Comparison of ENCODE assay signal across 10 cellular contexts in the genomic region with DNA sequence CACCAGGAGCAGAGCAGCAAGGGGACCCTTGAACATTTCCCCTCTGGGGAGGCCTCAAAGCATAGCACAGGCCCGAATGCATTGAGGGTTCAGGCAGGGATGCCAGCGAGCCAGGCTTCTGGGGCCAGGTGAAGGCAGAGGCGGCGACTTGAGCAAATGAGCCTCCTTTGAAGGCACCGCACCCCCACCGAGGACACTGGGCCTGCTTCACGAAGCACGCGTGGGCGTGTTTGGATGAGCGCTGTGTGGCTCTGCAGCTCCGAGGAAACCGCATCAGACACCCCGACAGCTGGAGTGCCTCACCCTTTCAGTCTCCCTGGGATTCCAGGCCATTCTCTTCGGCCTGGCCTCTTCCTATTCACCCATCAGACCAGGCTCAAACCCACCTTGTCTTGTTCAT.
"Had no signal": no experiment of that assay in that cellular context is flagged by ENCODE, and none has a peak within 500 bp of the region (broad histone marks: within the 10 kb centered on the region; RNA-seq: fewer than 3 reads in every experiment).

No MANE protein-coding gene starts in this region.

- H3K4me3 ChIP-seq: breast epithelium, gastroesophageal sphincter, transverse colon, vagina had no signal

- DNase-seq: activated CD4-positive, alpha-beta T cell treated with anti-CD3 and anti-CD28 coated beads, Interleukin-2, amount 10 ng/mL, durations not matched to agents 7 days and 5 days; activated CD8-positive, alpha-beta memory T cell treated with anti-CD3 and anti-CD28 coated beads, Interleukin-2, amount 50 U/mL, for 48 hours; activated naive CD8-positive, alpha-beta T cell treated with anti-CD3 and anti-CD28 coated beads, Interleukin-2, amount 10 ng/mL, durations not matched to agents 7 days and 5 days; stimulated activated CD4-positive, alpha-beta T cell treated with anti-CD3 and anti-CD28 coated beads, Interleukin-12 subunit alpha, Interleukin-12 subunit beta, amount 100 ng/mL, for 4 hours; stimulated activated CD4-positive, alpha-beta T cell treated with anti-CD3 and anti-CD28 coated beads, Interleukin-2, amount 100 ng/mL, for 24 hours; T-helper 2 cell; transverse colon had no signal

- H3K36me3 ChIP-seq: breast epithelium, gastroesophageal sphincter, transverse colon, vagina had no signal

- ATAC-seq: gastroesophageal sphincter had no signal

- H3K27me3 ChIP-seq: breast epithelium, transverse colon, vagina had no signal

- H3K27ac ChIP-seq: breast epithelium, gastroesophageal sphincter, transverse colon, vagina had no signal

- H3K4me1 ChIP-seq: breast epithelium, vagina had no signal

- H3K9me3 ChIP-seq: breast epithelium, gastroesophageal sphincter, transverse colon, vagina had no signal
